In genomic region chr11:130858215-130858614, GRCh38 we compare ENCODE assay signal across 17 cellular contexts. TPM values are rescaled to one million over a fixed set of nuclear protein-coding genes. Genes with fewer than 3 reads are reported as not detected.
DNase-seq lines count a peak whose midpoint lies in the region; ATAC-seq and TF ChIP-seq lines count a peak whose summit lies in the region.
"Had no signal": no experiment of that assay in that cellular context is flagged by ENCODE, and none has a peak within 500 bp of the region (broad histone marks: within the 10 kb centered on the region; RNA-seq: fewer than 3 reads in every experiment).

No MANE protein-coding gene starts in this region.

- H3K4me3 ChIP-seq in GM12865 (ENCODE audit: low read depth, low read length), result no peak overlapping the region
- no peak overlapping the region for H3K4me3 ChIP-seq in Jurkat, Clone E6-1 (ENCODE audit: low read length)
- H3K4me3 ChIP-seq in Panc1 (ENCODE audit: low read depth in 2 of 2, low read length in 2 of 2), result no peak overlapping the region
- no peak overlapping the region for H3K4me3 ChIP-seq in tibial nerve
- H3K4me3 ChIP-seq: thyroid gland had no signal

- TF ChIP-seq CTCF in GM12865 (IDR thresholded peaks at IDR 0.05; ENCODE audit: insufficient read depth, low read depth, low read length, missing control alignments) (no peak), Panc1 (IDR thresholded peaks at IDR 0.05) (no peak), tibial nerve (IDR thresholded peaks at IDR 0.05) (no peak), omental fat pad (IDR thresholded peaks at IDR 0.05) (no peak)

- TF ChIP-seq EP300 in tibial nerve (IDR thresholded peaks at IDR 0.05), result no peak

- intact Hi-C loops in Panc1 (cut with micrococcal nuclease; ENCODE audit: unreplicated experiment), result no loop called here

- peak overlapping the region; percentile 12; the same call in 1 of the 2 replicates for H3K27ac ChIP-seq in Panc1 (ENCODE audit: low read length)
- H3K27ac ChIP-seq in tibial nerve, result no peak overlapping the region
- H3K27ac ChIP-seq: thyroid gland had no signal

- H3K9me3 ChIP-seq in Panc1 (ENCODE audit: control insufficient read depth, insufficient read depth, low read depth, low read length) (no peaks in the 10 kb centered on the region), tibial nerve (no peaks in the 10 kb centered on the region)
- H3K9me3 ChIP-seq: thyroid gland had no signal

- CTCF ChIA-PET in Panc1 (lab: Charles Lee), result no interaction called here

- no peak for TF ChIP-seq POLR2A in tibial nerve (IDR thresholded peaks at IDR 0.05)

- no peak for ATAC-seq in Panc1
- ATAC-seq in omental fat pad (ENCODE audit: low FRiP score), result no peak
- ATAC-seq: left lobe of liver had no signal

- no peaks in the 10 kb centered on the region for H3K36me3 ChIP-seq in Panc1 (ENCODE audit: control insufficient read depth, insufficient read depth, low read length)
- no peaks in the 10 kb centered on the region for H3K36me3 ChIP-seq in tibial nerve
- H3K36me3 ChIP-seq: thyroid gland had no signal

- DNase-seq in GM12865 (ENCODE audit: low read depth) (peak; percentile 22), Panc1 (ENCODE audit: low read depth, low spot score) (no peak), iPS-NIHi7 (ENCODE audit: extremely low spot score) (peak; percentile 32), tibial nerve (ENCODE audit: low spot score in 2 of 2) (no peak), omental fat pad (ENCODE audit: low spot score) (no peak), epidermal melanocyte (ENCODE audit: insufficient read length, low spot score) (no peak)
- DNase-seq in Jurkat, Clone E6-1 (ENCODE audit: low read depth, low spot score), result peak; percentile 51
- DNase-seq: activated naive CD8-positive, alpha-beta T cell treated with anti-CD3 and anti-CD28 coated beads, Interleukin-2, amount 10 ng/mL, durations not matched to agents 7 days and 5 days; activated T-cell treated with anti-CD3 and anti-CD28 coated beads, Interleukin-2, amount 50 U/mL, for 48 hours; effector CD8-positive, alpha-beta T cell; EL; hippocampal formation; NCI-H748 treated with DMSO at 0.1 percent for 48 hours; SHP77 treated with DMSO at 0.1 percent for 48 hours; T-helper 9 cell; thyroid gland had no signal

- H3K4me1 ChIP-seq in Panc1 (ENCODE audit: control insufficient read depth, insufficient read depth, low read length), result peaks cover 4% of the 10 kb centered on the region
- peaks cover 0 to 17% (median 3%) of the 10 kb centered on the region in 4 donors for H3K4me1 ChIP-seq in tibial nerve

- 90% methylated on average over 2 of the region's 2 CpGs for WGBS in tibial nerve, 2 donors

- H3K27me3 ChIP-seq in Panc1 (ENCODE audit: control insufficient read depth, insufficient read depth, low read length) (no peaks in the 10 kb centered on the region), tibial nerve (no peaks in the 10 kb centered on the region)
- H3K27me3 ChIP-seq: thyroid gland had no signal

- in situ Hi-C loops in Panc1 (cut with HindIII; ENCODE audit: low pct_unique_long_range_greater_than_20kb, low sequenced_read_pairs), result no loop called here

- no TSS peak for BruUV-seq in Panc1 (replicated peaks; lab: Mats Ljungman, UMichigan)

- POLR2A ChIA-PET in Panc1 (lab: Charles Lee), result no interaction called here

RNA-seq across cellular contexts. Expression of gene SNX19, which starts 58.1 kb away (rescaled TPM):
- polyA plus RNA-seq in Jurkat, Clone E6-1 (2012; ENCODE audit: insufficient read depth, insufficient read length), result 25.6 TPM
- total RNA-seq in Panc1 (2021; ENCODE audit: unreplicated experiment) (79.3 TPM), tibial nerve (100 to 1,000 TPM in 3 of 4 donors, 10 to 100 TPM in 1; 94.2 to 141 (median 105) TPM), omental fat pad (100 to 1,000 TPM in 3 of 4 donors, 10 to 100 TPM in 1; 90.9 to 135 (median 110) TPM)
- polyA plus RNA-seq in Panc1 (2012; ENCODE audit: insufficient read length), result 66.1 TPM

Comparison
In these comparisons a context has a peak if more than half of its experiments do, and no peak if none do; other contexts are left out.
1. DNase-seq: peak in GM12865 (single experiment), Jurkat, Clone E6-1 (single experiment) and iPS-NIHi7 (single experiment); none in Panc1 (single experiment), tibial nerve (0 of 2), omental fat pad (single experiment) and epidermal melanocyte (single experiment).